In genomic region chr6:45074423-45074822, GRCh38 we compare ENCODE assay signal across 22 cellular contexts.
DNase-seq lines count a peak whose midpoint lies in the region; ATAC-seq and TF ChIP-seq lines count a peak whose summit lies in the region.
"Had no signal": no experiment of that assay in that cellular context is flagged by ENCODE, and none has a peak within 500 bp of the region (broad histone marks: within the 10 kb centered on the region; RNA-seq: fewer than 3 reads in every experiment).

No MANE protein-coding gene starts in this region.

- peaks cover 47% of the 10 kb centered on the region for H3K4me1 Mint-ChIP-seq in HFFc6 (ENCODE audit: low read depth)

- H3K4me3 ChIP-seq in ACC112 (ENCODE audit: low read depth, low read length) (no peak overlapping the region), RWPE2 (ENCODE audit: severe bottlenecking) (no peak overlapping the region), fibroblast of the aortic adventitia (ENCODE audit: low read depth, low read length) (no peak overlapping the region)
- H3K4me3 ChIP-seq: dorsolateral prefrontal cortex, esophagus muscularis mucosa, PC-9, skin epidermis had no signal

- TF ChIP-seq CTCF in HFFc6 (IDR thresholded peaks at IDR 0.05) (no peak), RWPE2 (IDR thresholded peaks at IDR 0.05; ENCODE audit: poor library complexity, severe bottlenecking) (no peak), fibroblast of the aortic adventitia (IDR thresholded peaks at IDR 0.05; ENCODE audit: insufficient read depth, low read length) (no peak)

- H3K36me3 ChIP-seq in ACC112 (ENCODE audit: insufficient read depth, low read length) = no peaks in the 10 kb centered on the region
- peaks cover 4% of the 10 kb centered on the region; the same call in 1 of the 2 replicates for H3K36me3 ChIP-seq in RWPE2 (ENCODE audit: low read depth)
- H3K36me3 ChIP-seq: esophagus muscularis mucosa had no signal

- peak overlapping the region; percentile 74 for H3K27ac Mint-ChIP-seq in HFFc6
- H3K27ac Mint-ChIP-seq: activated CD4-positive, alpha-beta T cell treated with anti-CD3 and anti-CD28 coated beads, Interleukin-2, amount 10 ng/mL, durations not matched to agents 7 days and 5 days; H9 had no signal

- H3K4me1 ChIP-seq in ACC112 (ENCODE audit: control insufficient read depth, insufficient read depth, low read length, unreplicated experiment) (peaks cover 45% of the 10 kb centered on the region), RWPE2 (ENCODE audit: insufficient read depth, poor library complexity, severe bottlenecking) (peaks cover 34% of the 10 kb centered on the region)
- H3K4me1 ChIP-seq: esophagus muscularis mucosa had no signal

- H3K27ac ChIP-seq in ACC112 (ENCODE audit: low read depth, low read length) (peak overlapping the region; percentile 97), RWPE2 (ENCODE audit: poor library complexity, severe bottlenecking) (peak overlapping the region; percentile 77)
- H3K27ac ChIP-seq: dorsolateral prefrontal cortex, esophagus muscularis mucosa, PC-9 had no signal

- H3K4me3 Mint-ChIP-seq in HFFc6 = no peak overlapping the region
- H3K4me3 Mint-ChIP-seq: activated CD4-positive, alpha-beta T cell treated with anti-CD3 and anti-CD28 coated beads, Interleukin-2, amount 10 ng/mL, durations not matched to agents 7 days and 5 days; activated naive CD4-positive, alpha-beta T cell treated with anti-CD3 and anti-CD28 coated beads, Interleukin-2, amount 50 U/mL, for 24 hours; H9 had no signal

- peaks cover 14% of the 10 kb centered on the region for H3K9me3 Mint-ChIP-seq in HFFc6

- H3K27me3 ChIP-seq in ACC112 (ENCODE audit: insufficient read depth, low read length) = no peaks in the 10 kb centered on the region
- H3K27me3 ChIP-seq in RWPE2 (ENCODE audit: insufficient read depth, poor library complexity, severe bottlenecking) = peaks cover 4% of the 10 kb centered on the region
- H3K27me3 ChIP-seq: dorsolateral prefrontal cortex, esophagus muscularis mucosa had no signal

- ATAC-seq in RWPE2 (ENCODE audit: low read depth) = no peak
- ATAC-seq in GM21381 (IDR thresholded peaks at IDR 0.05; ENCODE audit: unreplicated experiment) = no peak
- no peak for ATAC-seq in HG03378 (IDR thresholded peaks at IDR 0.05; ENCODE audit: unreplicated experiment)

- H3K9me3 ChIP-seq in RWPE2 (ENCODE audit: severe bottlenecking) = peaks cover 2% of the 10 kb centered on the region

- no peak for DNase-seq in HFFc6
- no peak for DNase-seq in RWPE2 (ENCODE audit: low spot score)
- peak; percentile 15 for DNase-seq in fibroblast of the aortic adventitia (ENCODE audit: low read depth)
- DNase-seq in RPMI8226 = no peak
- no peak for DNase-seq in globus pallidus (ENCODE audit: low spot score)
- DNase-seq: activated CD4-positive, alpha-beta T cell treated with anti-CD3 and anti-CD28 coated beads, Interleukin-2, amount 10 ng/mL, durations not matched to agents 7 days and 5 days; activated T-cell treated with anti-CD3 and anti-CD28 coated beads for 4 hours; dorsolateral prefrontal cortex; H9; head of caudate nucleus; KG1; NCI-H1417; NCI-H526; PC-9; stimulated activated CD4-positive, alpha-beta T cell treated with anti-CD3 and anti-CD28 coated beads, Interleukin-4, amount 100 ng/mL, for 1 hour; substantia nigra had no signal

- H2AFZ ChIP-seq in ACC112 (ENCODE audit: low read length, unreplicated experiment) = no peak overlapping the region
- H2AFZ ChIP-seq: PC-9 had no signal

- no peaks in the 10 kb centered on the region for H3K27me3 Mint-ChIP-seq in HFFc6 (ENCODE audit: insufficient read depth)
- H3K27me3 Mint-ChIP-seq: activated CD4-positive, alpha-beta T cell treated with anti-CD3 and anti-CD28 coated beads, Interleukin-2, amount 10 ng/mL, durations not matched to agents 7 days and 5 days; activated naive CD4-positive, alpha-beta T cell treated with anti-CD3 and anti-CD28 coated beads, Interleukin-2, amount 50 U/mL, for 24 hours had no signal

- H3K79me2 ChIP-seq in ACC112 (ENCODE audit: control insufficient read depth, insufficient read depth, low read length, unreplicated experiment) = no peaks in the 10 kb centered on the region

- peaks cover 16% of the 10 kb centered on the region for H3K36me3 Mint-ChIP-seq in HFFc6 (ENCODE audit: low read depth)
